In genomic region chr14:76775695-76776305, GRCh38 we compare ENCODE assay signal across 21 cellular contexts. TPM values are rescaled to one million over a fixed set of nuclear protein-coding genes. Genes with fewer than 3 reads are reported as not detected.
"Had no signal": no experiment of that assay in that cellular context is flagged by ENCODE, and none has a peak within 500 bp of the region (broad histone marks: within the 10 kb centered on the region; RNA-seq: fewer than 3 reads in every experiment).

No MANE protein-coding gene starts in this region.

- H3K4me1 ChIP-seq: colonic mucosa had no signal

- H3K9me3 ChIP-seq: colonic mucosa, upper lobe of right lung had no signal

- H3K4me3 Mint-ChIP-seq: activated T-cell treated with anti-CD3 and anti-CD28 coated beads, Interleukin-2, amount 50 U/mL, for 72 hours; effector memory CD8-positive, alpha-beta T cell; naive thymus-derived CD4-positive, alpha-beta T cell; stimulated activated naive CD8-positive, alpha-beta T cell treated with anti-CD3 and anti-CD28 coated beads, Interleukin-15, amount 100 ng/mL, for 72 hours had no signal

- H3K27me3 Mint-ChIP-seq: effector memory CD8-positive, alpha-beta T cell; naive thymus-derived CD4-positive, alpha-beta T cell had no signal

- DNase-seq: activated CD4-positive, alpha-beta T cell treated with anti-CD3 and anti-CD28 coated beads for 1 hour; activated CD4-positive, alpha-beta T cell treated with anti-CD3 and anti-CD28 coated beads, Interleukin-2, amount 50 U/mL, for 4 hours; activated gamma-delta T cell; activated T-cell treated with anti-CD3 and anti-CD28 coated beads, Interleukin-2, amount 50 U/mL, for 72 hours; amniotic stem cell; caudate nucleus; colonic mucosa; effector memory CD8-positive, alpha-beta T cell; foreskin melanocyte; small intestine; stimulated activated naive CD8-positive, alpha-beta T cell treated with anti-CD3 and anti-CD28 coated beads, Interleukin-15, amount 100 ng/mL, for 72 hours; T-helper 1 cell; T1000; upper lobe of right lung had no signal

- H3K4me3 ChIP-seq: colonic mucosa, upper lobe of right lung had no signal

- ATAC-seq: activated T-cell treated with anti-CD3 and anti-CD28 coated beads, Interleukin-2, amount 50 U/mL, for 72 hours; effector memory CD8-positive, alpha-beta T cell; naive thymus-derived CD4-positive, alpha-beta T cell; stimulated activated naive CD8-positive, alpha-beta T cell treated with anti-CD3 and anti-CD28 coated beads, Interleukin-15, amount 100 ng/mL, for 72 hours had no signal

- H3K27ac Mint-ChIP-seq: activated naive CD4-positive, alpha-beta T cell treated with anti-CD3 and anti-CD28 coated beads, Interleukin-2, amount 50 U/mL, for 72 hours; activated T-cell treated with anti-CD3 and anti-CD28 coated beads, Interleukin-2, amount 50 U/mL, for 72 hours; effector memory CD8-positive, alpha-beta T cell had no signal

- H3K9me3 Mint-ChIP-seq: activated naive CD4-positive, alpha-beta T cell treated with anti-CD3 and anti-CD28 coated beads, Interleukin-2, amount 50 U/mL, for 72 hours; activated T-cell treated with anti-CD3 and anti-CD28 coated beads, Interleukin-2, amount 50 U/mL, for 72 hours; effector memory CD8-positive, alpha-beta T cell; stimulated activated naive CD8-positive, alpha-beta T cell treated with anti-CD3 and anti-CD28 coated beads, Interleukin-15, amount 100 ng/mL, for 72 hours had no signal

- FAIRE-seq: small intestine had no signal

- H3K36me3 ChIP-seq: colonic mucosa, upper lobe of right lung had no signal

- H3K27me3 ChIP-seq: colonic mucosa, upper lobe of right lung had no signal

- H3K27ac ChIP-seq: colonic mucosa, epithelial cell of prostate, upper lobe of right lung had no signal

RNA-seq across cellular contexts. Expression of gene LRRC74A, which starts 50.4 kb away (rescaled TPM):
- total RNA-seq: activated naive CD4-positive, alpha-beta T cell treated with anti-CD3 and anti-CD28 coated beads, Interleukin-2, amount 50 U/mL, for 72 hours; activated T-cell treated with anti-CD3 and anti-CD28 coated beads, Interleukin-2, amount 50 U/mL, for 72 hours; colonic mucosa; fibroblast of lung; lung microvascular endothelial cell; mononuclear cell; naive thymus-derived CD4-positive, alpha-beta T cell; temporal lobe; upper lobe of right lung had no signal
- polyA plus RNA-seq: fibroblast of lung; naive thymus-derived CD4-positive, alpha-beta T cell; small intestine had no signal
